ENCODE assay signal across 8 cellular contexts in the genomic region with DNA sequence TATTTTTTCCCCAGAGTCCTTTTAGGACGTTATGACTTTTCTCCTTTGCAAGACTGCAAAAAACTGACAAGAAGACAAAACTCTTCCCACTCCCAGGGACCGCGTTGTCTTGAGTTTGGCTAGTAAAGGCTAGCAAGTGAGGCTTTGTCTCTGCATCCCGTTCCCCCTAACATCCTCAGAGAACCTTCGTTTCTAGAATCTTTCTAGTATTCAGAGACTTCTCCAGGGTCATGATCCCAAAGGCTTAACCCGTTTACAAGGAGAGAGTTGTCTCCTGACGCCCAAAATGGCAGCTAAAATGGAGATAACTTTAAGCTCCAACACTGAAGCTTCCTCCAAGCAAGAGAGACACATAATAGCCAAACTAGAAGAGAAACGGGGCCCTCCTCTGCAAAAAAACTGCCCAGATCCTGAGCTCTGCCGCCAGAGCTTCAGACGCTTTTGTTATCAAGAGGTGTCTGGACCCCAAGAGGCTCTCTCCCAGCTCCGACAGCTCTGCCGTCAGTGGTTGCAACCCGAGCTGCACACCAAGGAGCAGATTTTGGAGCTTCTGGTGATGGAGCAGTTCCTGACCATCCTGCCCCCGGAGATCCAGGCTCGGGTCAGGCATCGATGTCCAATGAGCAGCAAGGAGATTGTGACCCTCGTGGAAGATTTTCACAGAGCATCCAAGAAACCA. TPM values are rescaled to one million over a fixed set of nuclear protein-coding genes. Genes with fewer than 3 reads are reported as not detected.
DNase-seq lines count a peak whose midpoint lies in the region; ATAC-seq and TF ChIP-seq lines count a peak whose summit lies in the region.

No MANE protein-coding gene starts in this region.

- no peak overlapping the region for H2BK15ac ChIP-seq in mesenchymal stem cell (ENCODE audit: low read depth, poor library complexity, severe bottlenecking)

- H2BK120ac ChIP-seq in mesenchymal stem cell (ENCODE audit: low read depth, low read length) = no peak overlapping the region

- TF ChIP-seq CTCF in breast epithelium (IDR thresholded peaks at IDR 0.05) (no peak), vagina (IDR thresholded peaks at IDR 0.05) (no peak)

- H3K4ac ChIP-seq in mesenchymal stem cell (ENCODE audit: low read depth in 1 of 2, low read length in 2 of 2) = peak overlapping the region in 1 of 2 experiments; percentile 43

- H4K91ac ChIP-seq in mesenchymal stem cell (ENCODE audit: low read length) = no peak overlapping the region

- peak overlapping the region; percentile 98 for H3K9ac ChIP-seq in mesenchymal stem cell (ENCODE audit: low read length)

- H3K27me3 ChIP-seq in MG63 = no peaks in the 10 kb centered on the region
- no peaks in the 10 kb centered on the region for H3K27me3 ChIP-seq in breast epithelium
- no peaks in the 10 kb centered on the region for H3K27me3 ChIP-seq in mesenchymal stem cell (ENCODE audit: control insufficient read depth in 1 of 2, insufficient read depth in 1 of 2, low read length in 2 of 2)
- no peaks in the 10 kb centered on the region for H3K27me3 ChIP-seq in vagina

- ATAC-seq in GM21390 (IDR thresholded peaks at IDR 0.05; ENCODE audit: unreplicated experiment) (no peak), HG03045 (IDR thresholded peaks at IDR 0.05; ENCODE audit: unreplicated experiment) (no peak)

- intact Hi-C loops in breast epithelium (cut with DNase I; ENCODE audit: low total_unique reads) = no loop called here
- intact Hi-C loops in vagina (cut with DNase I) = no loop called here

- DNase-seq in NCI-H2196 (lab: John Stamatoyannopoulos, UW; ENCODE audit: unreplicated experiment) (peak; percentile 10), NCI-H2196 treated with DMSO at 0.1 percent for 48 hours (lab: John Stamatoyannopoulos, UW; ENCODE audit: unreplicated experiment) (no peak), MG63 (peak; percentile 3), breast epithelium (ENCODE audit: low spot score in 2 of 2) (no peak), mesenchymal stem cell (peak; percentile 44), vagina (ENCODE audit: extremely low spot score in 2 of 2) (no peak)

- 25% methylated on average over 17 of the region's 17 CpGs for WGBS in mesenchymal stem cell

- H3K27ac ChIP-seq in breast epithelium (peak overlapping the region; percentile 91 to 95), mesenchymal stem cell (ENCODE audit: low read length, poor library complexity, severe bottlenecking) (peak overlapping the region; percentile 76), vagina (peak overlapping the region; percentile 70)

- no peak overlapping the region for H2AFZ ChIP-seq in mesenchymal stem cell (ENCODE audit: low read depth, low read length)

- no peak overlapping the region for H3K23ac ChIP-seq in mesenchymal stem cell (ENCODE audit: low read length in 2 of 2)

- H3K4me1 ChIP-seq in breast epithelium (no peaks in the 10 kb centered on the region), mesenchymal stem cell (ENCODE audit: control insufficient read depth, insufficient read depth, low read depth, low read length) (peaks cover 4% of the 10 kb centered on the region), vagina (peaks cover 34% of the 10 kb centered on the region)

- H3K9me3 ChIP-seq in MG63 (peaks cover 57% of the 10 kb centered on the region), breast epithelium (peaks cover 39 to 47% of the 10 kb centered on the region in 2 donors), mesenchymal stem cell (ENCODE audit: control insufficient read depth, low read length) (peaks cover 50% of the 10 kb centered on the region), vagina (peaks cover 21% of the 10 kb centered on the region)

- H3K14ac ChIP-seq in mesenchymal stem cell (ENCODE audit: low read length in 2 of 2) = no peak overlapping the region

- TF ChIP-seq POLR2A in breast epithelium (IDR thresholded peaks at IDR 0.05) (no peak), vagina (IDR thresholded peaks at IDR 0.05) (no peak)

- H3K36me3 ChIP-seq in MG63 (peaks cover 70% of the 10 kb centered on the region), breast epithelium (peaks cover 8% of the 10 kb centered on the region), mesenchymal stem cell (ENCODE audit: control insufficient read depth in 1 of 2, insufficient read depth in 2 of 2, low read depth in 1 of 2, low read length in 2 of 2) (peaks cover 39 to 59% of the 10 kb centered on the region in 2 experiments), vagina (peaks cover 0 to 56% of the 10 kb centered on the region in 2 donors)

- H2BK12ac ChIP-seq in mesenchymal stem cell (ENCODE audit: low read length in 2 of 2) = no peak overlapping the region

- no peak overlapping the region for H4K8ac ChIP-seq in mesenchymal stem cell (ENCODE audit: low read length)

- H2BK5ac ChIP-seq in mesenchymal stem cell (ENCODE audit: low read depth, low read length, poor library complexity, severe bottlenecking) = no peak overlapping the region

- H3K18ac ChIP-seq in mesenchymal stem cell (ENCODE audit: low read depth in 1 of 2, low read length in 2 of 2) = peak overlapping the region in 1 of 2 experiments; percentile 4

- H3K4me3 ChIP-seq in MG63 (peak overlapping the region; percentile 88), breast epithelium (peak overlapping the region; percentile 86 to 98 (median 95)), mesenchymal stem cell (ENCODE audit: insufficient read depth in 1 of 2, low read depth in 1 of 2, low read length in 2 of 2) (peak overlapping the region in 1 of 2 experiments; percentile 95), vagina (peak overlapping the region; percentile 72 to 98)

- H2AK5ac ChIP-seq in mesenchymal stem cell (ENCODE audit: low read length, severe bottlenecking) = no peak overlapping the region

- H3K79me1 ChIP-seq in mesenchymal stem cell (replicated peaks; ENCODE audit: low read length, poor library complexity, severe bottlenecking) = peaks cover 39% of the 10 kb centered on the region

- peak overlapping the region; percentile 75 for H3K4me2 ChIP-seq in mesenchymal stem cell (ENCODE audit: low read length, poor library complexity, severe bottlenecking)

RNA-seq across cellular contexts. Expression of a gene that starts 0.8 kb away (rescaled TPM):
- 19.4 and 22.6 TPM in 2 replicates for total RNA-seq in MG63 (2014; rRNA removed; shearing (Covaris generic); ENCODE audit: low replicate concordance)
- total RNA-seq in breast epithelium (10 to 100 TPM in 2 of 3 donors, 1 to 10 TPM in 1; 9.3 to 17.7 (median 12.8) TPM), vagina (14.0 TPM)
- 12.2 TPM for polyA plus RNA-seq in mesenchymal stem cell (2013, experiment 1 of 2)
- 12.2 TPM for polyA plus RNA-seq in mesenchymal stem cell (2013, experiment 2 of 2)

RNA-seq across cellular contexts. Expression of a gene that starts 1.1 kb away (rescaled TPM):
- 10.2 and 17.0 TPM in 2 replicates for total RNA-seq in MG63 (2014; rRNA removed; shearing (Covaris generic); ENCODE audit: low replicate concordance)
- 10 to 100 TPM; 10.9 to 17.7 (median 12.8) TPM for total RNA-seq in breast epithelium
- polyA plus RNA-seq in mesenchymal stem cell (2013, experiment 1 of 2) = 8.9 TPM
- polyA plus RNA-seq in mesenchymal stem cell (2013, experiment 2 of 2) = 9.1 TPM
- 19.6 TPM for total RNA-seq in vagina

RNA-seq across cellular contexts. Expression of a gene that starts 41.4 kb away (rescaled TPM):
- total RNA-seq in MG63 (2014; rRNA removed; shearing (Covaris generic); ENCODE audit: low replicate concordance) = 0.03 and 0.62 TPM in 2 replicates
- total RNA-seq in breast epithelium = 1 to 10 TPM; 2.1 to 3.6 (median 2.8) TPM
- polyA plus RNA-seq in mesenchymal stem cell (2013, experiment 1 of 2) = 1.5 TPM
- polyA plus RNA-seq in mesenchymal stem cell (2013, experiment 2 of 2) = 1.6 TPM
- total RNA-seq in vagina = 2.0 TPM

RNA-seq across cellular contexts. Expression of a gene that starts 41.6 kb away (rescaled TPM):
- total RNA-seq in MG63 (2014; rRNA removed; shearing (Covaris generic); ENCODE audit: low replicate concordance) = 14.3 and 16.3 TPM in 2 replicates
- total RNA-seq in breast epithelium (10 to 100 TPM; 25.4 to 25.9 (median 25.5) TPM), vagina (58.4 TPM)
- polyA plus RNA-seq in mesenchymal stem cell (2013, experiment 1 of 2) = 57.5 TPM
- 57.4 TPM for polyA plus RNA-seq in mesenchymal stem cell (2013, experiment 2 of 2)

RNA-seq across cellular contexts. Expression of a gene that starts 46.2 kb away (rescaled TPM):
- total RNA-seq in MG63 (2014; rRNA removed; shearing (Covaris generic); ENCODE audit: low replicate concordance) = not detected in 2 replicates
- total RNA-seq in breast epithelium = under 1 TPM in 1 of 3 donors, not detected in 2; 0.29 TPM
- polyA plus RNA-seq in mesenchymal stem cell (2013, experiment 1 of 2) = not detected
- not detected for polyA plus RNA-seq in mesenchymal stem cell (2013, experiment 2 of 2)
- total RNA-seq in vagina = 0.74 TPM

Comparison
In these comparisons a context has a peak if more than half of its experiments do, and no peak if none do; other contexts are left out.
1. DNase-seq: peak in NCI-H2196 (single experiment), MG63 (single experiment) and mesenchymal stem cell (single experiment); none in NCI-H2196 treated with DMSO at 0.1 percent for 48 hours (single experiment), breast epithelium (0 of 2) and vagina (0 of 2).
2. Peak in every context shown above with its lines, with median percentiles within 50 percentile points of each other: H3K27ac ChIP-seq.